1 cellular context compared by ENCODE assay signal in the genomic region with DNA sequence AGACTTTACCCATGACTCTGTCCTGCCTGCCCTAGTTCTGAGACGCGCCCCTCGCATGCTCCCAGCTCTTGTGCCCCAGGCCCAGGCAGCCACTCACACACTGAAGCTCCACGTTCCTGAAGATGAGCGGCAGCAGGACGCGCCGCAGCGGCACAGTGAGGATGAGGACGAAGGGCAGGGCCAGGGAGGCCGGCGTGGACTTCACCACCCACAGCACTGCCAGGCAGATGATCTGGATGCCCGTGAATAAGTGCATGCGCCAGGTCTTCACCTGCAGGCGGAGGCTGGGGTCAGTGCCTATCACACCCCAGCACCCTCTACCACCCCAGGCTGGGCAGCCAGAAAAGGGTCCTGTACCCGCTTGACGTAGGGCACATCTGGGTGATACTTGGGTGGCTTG.
TF ChIP-seq lines count a peak whose summit lies in the region.

No MANE protein-coding gene starts in this region.

TF ChIP-seq in K562, 482 proteins besides CTCF, POLR2A, EP300 and RAD21:
- TF ChIP-seq SMARCA4 (IDR thresholded peaks at IDR 0.05) (no peak), TCF3 (CRISPR knock-in tag; IDR thresholded peaks at IDR 0.05) (no peak), ZNF699 (CRISPR knock-in tag; IDR thresholded peaks at IDR 0.05; ENCODE audit: insufficient replicate concordance) (no peak), PHTF2 (CRISPR knock-in tag; IDR thresholded peaks at IDR 0.05) (no peak), ZFP91 (CRISPR knock-in tag; IDR thresholded peaks at IDR 0.05) (no peak), RERE (CRISPR knock-in tag; IDR thresholded peaks at IDR 0.05; ENCODE audit: borderline replicate concordance) (0 out of 2 replicates have a peak, but pooled peaks have one; percentile 26)
- TF ChIP-seq, protein P1, sequence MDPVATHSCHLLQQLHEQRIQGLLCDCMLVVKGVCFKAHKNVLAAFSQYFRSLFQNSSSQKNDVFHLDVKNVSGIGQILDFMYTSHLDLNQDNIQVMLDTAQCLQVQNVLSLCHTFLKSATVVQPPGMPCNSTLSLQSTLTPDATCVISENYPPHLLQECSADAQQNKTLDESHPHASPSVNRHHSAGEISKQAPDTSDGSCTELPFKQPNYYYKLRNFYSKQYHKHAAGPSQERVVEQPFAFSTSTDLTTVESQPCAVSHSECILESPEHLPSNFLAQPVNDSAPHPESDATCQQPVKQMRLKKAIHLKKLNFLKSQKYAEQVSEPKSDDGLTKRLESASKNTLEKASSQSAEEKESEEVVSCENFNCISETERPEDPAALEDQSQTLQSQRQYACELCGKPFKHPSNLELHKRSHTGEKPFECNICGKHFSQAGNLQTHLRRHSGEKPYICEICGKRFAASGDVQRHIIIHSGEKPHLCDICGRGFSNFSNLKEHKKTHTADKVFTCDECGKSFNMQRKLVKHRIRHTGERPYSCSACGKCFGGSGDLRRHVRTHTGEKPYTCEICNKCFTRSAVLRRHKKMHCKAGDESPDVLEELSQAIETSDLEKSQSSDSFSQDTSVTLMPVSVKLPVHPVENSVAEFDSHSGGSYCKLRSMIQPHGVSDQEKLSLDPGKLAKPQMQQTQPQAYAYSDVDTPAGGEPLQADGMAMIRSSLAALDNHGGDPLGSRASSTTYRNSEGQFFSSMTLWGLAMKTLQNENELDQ (CRISPR knock-in tag; IDR thresholded peaks at IDR 0.05; ENCODE audit: borderline replicate concordance), result no peak
TF ChIP-seq in K562: peak in this region for 1.
